ENCODE assay signal across 8 cellular contexts in genomic region chr3:187739561-187740445, GRCh38. TPM values are rescaled to one million over a fixed set of nuclear protein-coding genes. Genes with fewer than 3 reads are reported as not detected.
DNase-seq lines count a peak whose midpoint lies in the region.

No MANE protein-coding gene starts in this region.

- peak overlapping the region; percentile 98 for H3K4me3 Mint-ChIP-seq in activated naive CD8-positive, alpha-beta T cell

- 3% methylated on average over 58 of the region's 58 CpGs for WGBS in thymus

- peak overlapping the region; percentile 60 for H3K9ac ChIP-seq in HUES48 (ENCODE audit: low read depth, low read length)

- peaks cover 49% of the 10 kb centered on the region for H3K4me1 Mint-ChIP-seq in activated naive CD8-positive, alpha-beta T cell (ENCODE audit: low read depth)

- peak overlapping the region; percentile 86 for H3K4me3 ChIP-seq in HUES48 (ENCODE audit: low read depth, low read length)
- peak overlapping the region; percentile 42 for H3K4me3 ChIP-seq in SJSA1
- H3K4me3 ChIP-seq in thymus (ENCODE audit: low read length), result peak overlapping the region; percentile 95

- no peaks in the 10 kb centered on the region for H3K9me3 Mint-ChIP-seq in activated naive CD8-positive, alpha-beta T cell (ENCODE audit: low read depth)

- H3K4me1 ChIP-seq in HUES48 (ENCODE audit: control insufficient read depth, insufficient read depth, low read length) (peaks cover 29% of the 10 kb centered on the region), SJSA1 (replicated peaks) (peaks cover 49% of the 10 kb centered on the region), thymus (ENCODE audit: control insufficient read depth, insufficient read depth, low read length) (peaks cover 23% of the 10 kb centered on the region)

- no peaks in the 10 kb centered on the region for H3K27me3 Mint-ChIP-seq in activated naive CD8-positive, alpha-beta T cell

- peak overlapping the region; percentile 100 for H3K27ac Mint-ChIP-seq in activated naive CD8-positive, alpha-beta T cell

- H3K27ac ChIP-seq in HUES48 (ENCODE audit: low read depth, low read length) (peak overlapping the region; percentile 60), SJSA1 (peak overlapping the region; percentile 24; the same call in 1 of the 2 replicates), thymus (ENCODE audit: low read depth) (peak overlapping the region; percentile 82)

- H3K36me3 Mint-ChIP-seq in activated naive CD8-positive, alpha-beta T cell, result no peaks in the 10 kb centered on the region

- H3K36me3 ChIP-seq in HUES48 (ENCODE audit: control insufficient read depth, insufficient read depth, low read length) (no peaks in the 10 kb centered on the region), SJSA1 (no peaks in the 10 kb centered on the region), thymus (ENCODE audit: control insufficient read depth, insufficient read depth) (no peaks in the 10 kb centered on the region)

- DNase-seq in NK-92 treated with Interleukin-12 subunit alpha and Interleukin-12 subunit beta, amount 100 ng/mL, for 24 hours (lab: John Stamatoyannopoulos, UW), result peak; percentile 60
- DNase-seq in NK-92 (lab: John Stamatoyannopoulos, UW; ENCODE audit: unreplicated experiment), result no peak
- peak; percentile 70 to 85 for DNase-seq in SJSA1 (ENCODE audit: low read depth in 1 of 2, low spot score in 2 of 2)
- peak; percentile 82 for DNase-seq in glomerular visceral epithelial cell (ENCODE audit: extremely low spot score)
- peak in 54 of 56 donors; percentile 24 to 89 (median 71) for DNase-seq in nucleus accumbens (lab: John Stamatoyannopoulos, UW)

- no peaks in the 10 kb centered on the region for H3K9me3 ChIP-seq in HUES48 (ENCODE audit: control insufficient read depth, insufficient read depth, low read length)
- H3K9me3 ChIP-seq in SJSA1 (replicated peaks), result no peaks in the 10 kb centered on the region
- H3K9me3 ChIP-seq in thymus (ENCODE audit: control insufficient read depth), result no peaks in the 10 kb centered on the region

- peaks cover 45% of the 10 kb centered on the region for H3K27me3 ChIP-seq in HUES48 (ENCODE audit: control insufficient read depth, insufficient read depth, low read length)
- H3K27me3 ChIP-seq in SJSA1 (replicated peaks), result no peaks in the 10 kb centered on the region
- no peaks in the 10 kb centered on the region for H3K27me3 ChIP-seq in thymus (ENCODE audit: control insufficient read depth, insufficient read depth)

RNA-seq across cellular contexts. Expression of gene BCL6, which starts 5.5 kb away (rescaled TPM):
- total RNA-seq in SJSA1 (2014; rRNA removed; shearing (Covaris generic)), result 2.8 TPM in 2 replicates
- 56.2 TPM for polyA plus RNA-seq in thymus

RNA-seq across cellular contexts. Expression of gene RTP2, which starts 37.4 kb away (rescaled TPM):
- total RNA-seq in SJSA1 (2014; rRNA removed; shearing (Covaris generic)), result not detected in 2 replicates
- 0.02 TPM for polyA plus RNA-seq in thymus

Comparison
In these comparisons a context has a peak if more than half of its experiments do, and no peak if none do; other contexts are left out.
1. H3K27ac ChIP-seq: peak in every context shown above with its lines; median percentile 82 in thymus; 60 in HUES48; 24 in SJSA1.
2. H3K4me3 ChIP-seq: peak in every context shown above with its lines; median percentile 95 in thymus; 86 in HUES48; 42 in SJSA1.